16 cellular contexts compared by ENCODE assay signal in the genomic region with DNA sequence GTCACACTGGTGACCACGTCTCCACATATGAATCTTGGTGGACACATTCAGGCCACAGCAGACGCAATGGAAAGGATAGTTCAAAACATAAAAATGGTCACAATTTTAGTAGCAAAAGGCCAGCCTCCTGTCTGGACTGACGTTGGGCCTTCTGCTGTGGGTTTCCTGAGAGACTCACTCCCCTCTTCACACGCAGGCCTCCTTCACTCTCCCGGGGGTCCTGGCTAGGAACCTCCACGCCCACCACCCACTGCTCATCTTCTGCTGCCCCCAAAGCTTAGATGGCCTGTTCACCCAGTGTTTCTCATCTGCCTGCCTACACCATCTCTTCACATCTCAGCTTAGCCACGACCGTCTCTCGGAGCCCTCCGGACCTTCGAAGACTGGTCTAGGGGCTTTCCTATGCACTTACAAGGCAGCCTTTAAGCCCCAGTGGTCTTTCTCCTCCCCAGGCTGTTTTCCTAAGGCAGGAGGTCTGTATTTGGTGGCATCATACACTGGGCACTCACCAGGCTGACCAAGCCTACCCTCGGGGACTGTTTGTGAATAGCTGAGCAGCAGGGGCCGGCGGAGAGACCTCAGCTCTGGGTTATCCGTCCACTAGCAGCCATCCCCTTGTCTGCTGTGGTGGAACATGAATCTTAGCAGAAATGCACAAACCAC. TPM values are rescaled to one million over a fixed set of nuclear protein-coding genes. Genes with fewer than 3 reads are reported as not detected.
DNase-seq lines count a peak whose midpoint lies in the region; ATAC-seq lines count a peak whose summit lies in the region.
"Had no signal": no experiment of that assay in that cellular context is flagged by ENCODE, and none has a peak within 500 bp of the region (broad histone marks: within the 10 kb centered on the region; RNA-seq: fewer than 3 reads in every experiment).

No MANE protein-coding gene starts in this region.

- H2BK120ac ChIP-seq in trophoblast cell (ENCODE audit: insufficient read depth, low read length, poor library complexity) = peak overlapping the region; percentile 6

- H3K18ac ChIP-seq in trophoblast cell (ENCODE audit: low read length) = no peak overlapping the region

- H3K4ac ChIP-seq in trophoblast cell (ENCODE audit: low read depth, low read length) = no peak overlapping the region

- H4K8ac ChIP-seq in trophoblast cell (ENCODE audit: low read depth, low read length) = no peak overlapping the region

- H3K23ac ChIP-seq in trophoblast cell (ENCODE audit: low read length) = no peak overlapping the region

- no peaks in the 10 kb centered on the region for H3K36me3 Mint-ChIP-seq in activated T-cell treated with anti-CD3 and anti-CD28 coated beads, Interleukin-2, amount 50 U/mL, for 72 hours (ENCODE audit: insufficient read depth in 2 of 2)
- H3K36me3 Mint-ChIP-seq: CD4-positive, CD25-positive, alpha-beta regulatory T cell had no signal

- H3K4me3 Mint-ChIP-seq in activated T-cell treated with anti-CD3 and anti-CD28 coated beads, Interleukin-2, amount 50 U/mL, for 72 hours = no peak overlapping the region
- H3K4me3 Mint-ChIP-seq: CD4-positive, CD25-positive, alpha-beta regulatory T cell; GM23338 had no signal

- peak; percentile 50 for DNase-seq in cardiac septum (ENCODE audit: low spot score)
- DNase-seq in left ventricle myocardium superior = no peak
- peak; percentile 44 for DNase-seq in islet precursor cell
- no peak for DNase-seq in trophoblast cell
- DNase-seq in activated T-cell treated with anti-CD3 and anti-CD28 coated beads, Interleukin-2, amount 50 U/mL, for 72 hours = no peak
- DNase-seq: ACHN; Calu3; CD4-positive, CD25-positive, alpha-beta regulatory T cell; DMS 273 treated with DMSO at 0.1 percent for 48 hours; DMS79 treated with DMSO at 0.1 percent for 48 hours; EL had no signal

- H3K27me3 ChIP-seq in trophoblast cell (ENCODE audit: insufficient read depth, low read length) = no peaks in the 10 kb centered on the region
- H3K27me3 ChIP-seq: BLaER1 treated with 17β-estradiol and CSF1 and Interleukin-3, amounts not matched to agents 10 nM and 100 nM had no signal

- H3K27ac ChIP-seq in trophoblast cell (ENCODE audit: low read depth, low read length) = no peak overlapping the region
- H3K27ac ChIP-seq: BLaER1 treated with 17β-estradiol and CSF1 and Interleukin-3, amounts not matched to agents 10 nM and 100 nM had no signal

- H2AK5ac ChIP-seq in trophoblast cell (ENCODE audit: low read length) = peak overlapping the region; percentile 8

- H3K27ac Mint-ChIP-seq in activated T-cell treated with anti-CD3 and anti-CD28 coated beads, Interleukin-2, amount 50 U/mL, for 72 hours = no peak overlapping the region
- H3K27ac Mint-ChIP-seq: CD4-positive, CD25-positive, alpha-beta regulatory T cell; GM23338 had no signal

- no peak overlapping the region for H3K9ac ChIP-seq in trophoblast cell (ENCODE audit: low read length)
- H3K9ac ChIP-seq: BLaER1 treated with 17β-estradiol and CSF1 and Interleukin-3, amounts not matched to agents 10 nM and 100 nM had no signal

- peaks cover 9 to 22% of the 10 kb centered on the region in 2 experiments for H3K4me1 ChIP-seq in trophoblast cell (ENCODE audit: control insufficient read depth in 1 of 2, insufficient read depth in 2 of 2, low read length in 2 of 2)
- H3K4me1 ChIP-seq: HAP-1 had no signal

- no peaks in the 10 kb centered on the region for H3K36me3 ChIP-seq in trophoblast cell (ENCODE audit: control insufficient read depth in 1 of 2, insufficient read depth in 2 of 2, low read length in 2 of 2)
- H3K36me3 ChIP-seq: BLaER1 treated with 17β-estradiol and CSF1 and Interleukin-3, amounts not matched to agents 10 nM and 100 nM; HAP-1 had no signal

- no peaks in the 10 kb centered on the region for H3K9me3 Mint-ChIP-seq in activated T-cell treated with anti-CD3 and anti-CD28 coated beads, Interleukin-2, amount 50 U/mL, for 72 hours
- H3K9me3 Mint-ChIP-seq: CD4-positive, CD25-positive, alpha-beta regulatory T cell; GM23338 had no signal

- no peak overlapping the region for H2BK5ac ChIP-seq in trophoblast cell (ENCODE audit: low read depth, low read length, poor library complexity)

- no peaks in the 10 kb centered on the region for H3K9me3 ChIP-seq in trophoblast cell (ENCODE audit: insufficient read depth, low read depth, low read length)
- H3K9me3 ChIP-seq: BLaER1 treated with 17β-estradiol and CSF1 and Interleukin-3, amounts not matched to agents 10 nM and 100 nM; HAP-1 had no signal

- intact Hi-C loops in cardiac septum (cut with DNase I) (no loop called here), left ventricle myocardium superior (cut with micrococcal nuclease) (no loop called here)

- H4K12ac ChIP-seq in trophoblast cell (ENCODE audit: low read depth, low read length) = no peak overlapping the region

- H2BK12ac ChIP-seq in trophoblast cell (ENCODE audit: low read length) = peak overlapping the region; percentile 83

- H3K79me1 ChIP-seq in trophoblast cell (ENCODE audit: low read length) = peaks cover 10% of the 10 kb centered on the region

- H4K91ac ChIP-seq in trophoblast cell (ENCODE audit: low read depth, low read length) = peak overlapping the region; percentile 38

- ATAC-seq in left ventricle myocardium superior (no peak), HG03175 (IDR thresholded peaks at IDR 0.05; ENCODE audit: unreplicated experiment) (no peak), GM19455 (IDR thresholded peaks at IDR 0.05; ENCODE audit: unreplicated experiment) (no peak)
- no peak for ATAC-seq in activated T-cell treated with anti-CD3 and anti-CD28 coated beads, Interleukin-2, amount 50 U/mL, for 72 hours (replicated peaks in 1 of 2)
- ATAC-seq: GM23338 had no signal

- H3K4me2 ChIP-seq in trophoblast cell (ENCODE audit: low read length) = no peak overlapping the region
- H3K4me2 ChIP-seq: GM23338 had no signal

- H3K4me3 ChIP-seq in trophoblast cell (ENCODE audit: low read depth, low read length) = no peak overlapping the region
- H3K4me3 ChIP-seq: BLaER1 treated with 17β-estradiol and CSF1 and Interleukin-3, amounts not matched to agents 10 nM and 100 nM; GM23338; HAP-1 had no signal

- peak overlapping the region; percentile 1 for H3K14ac ChIP-seq in trophoblast cell (ENCODE audit: low read length)

- H3K4me1 Mint-ChIP-seq in activated T-cell treated with anti-CD3 and anti-CD28 coated beads, Interleukin-2, amount 50 U/mL, for 72 hours (ENCODE audit: low read depth) = no peaks in the 10 kb centered on the region
- H3K4me1 Mint-ChIP-seq: CD4-positive, CD25-positive, alpha-beta regulatory T cell had no signal

- H3K79me2 ChIP-seq in trophoblast cell (ENCODE audit: control insufficient read depth, insufficient read depth, low read length, poor library complexity) = peaks cover 3% of the 10 kb centered on the region

- H2AFZ ChIP-seq in trophoblast cell (ENCODE audit: insufficient read depth, low read length, poor library complexity) = no peak overlapping the region
- H2AFZ ChIP-seq: GM23338 had no signal

- H3K27me3 Mint-ChIP-seq in activated T-cell treated with anti-CD3 and anti-CD28 coated beads, Interleukin-2, amount 50 U/mL, for 72 hours (ENCODE audit: low read depth) = peaks cover 11% of the 10 kb centered on the region

- no CpG with 5 or more reads among the region's 15 CpGs for WGBS in trophoblast cell (ENCODE audit: extremely low coverage, insufficient coverage, insufficient read length)

RNA-seq across cellular contexts. Expression of a gene that starts 46.6 kb away (rescaled TPM):
- total RNA-seq in cardiac septum = 67.1 TPM
- 52.6 TPM for total RNA-seq in left ventricle myocardium superior
- 195 and 197 TPM in 2 replicates for polyA plus RNA-seq in trophoblast cell (2013)
- 10 to 100 TPM; 21.6 to 31.9 TPM for total RNA-seq in activated T-cell treated with anti-CD3 and anti-CD28 coated beads, Interleukin-2, amount 50 U/mL, for 72 hours

Comparison
In these comparisons a context has a peak if more than half of its experiments do, and no peak if none do; other contexts are left out.
1. DNase-seq: peak in cardiac septum (single experiment) and islet precursor cell (single experiment); none in left ventricle myocardium superior (single experiment), trophoblast cell (0 of 2) and activated T-cell treated with anti-CD3 and anti-CD28 coated beads, Interleukin-2, amount 50 U/mL, for 72 hours (0 of 2).